In the genomic region with DNA sequence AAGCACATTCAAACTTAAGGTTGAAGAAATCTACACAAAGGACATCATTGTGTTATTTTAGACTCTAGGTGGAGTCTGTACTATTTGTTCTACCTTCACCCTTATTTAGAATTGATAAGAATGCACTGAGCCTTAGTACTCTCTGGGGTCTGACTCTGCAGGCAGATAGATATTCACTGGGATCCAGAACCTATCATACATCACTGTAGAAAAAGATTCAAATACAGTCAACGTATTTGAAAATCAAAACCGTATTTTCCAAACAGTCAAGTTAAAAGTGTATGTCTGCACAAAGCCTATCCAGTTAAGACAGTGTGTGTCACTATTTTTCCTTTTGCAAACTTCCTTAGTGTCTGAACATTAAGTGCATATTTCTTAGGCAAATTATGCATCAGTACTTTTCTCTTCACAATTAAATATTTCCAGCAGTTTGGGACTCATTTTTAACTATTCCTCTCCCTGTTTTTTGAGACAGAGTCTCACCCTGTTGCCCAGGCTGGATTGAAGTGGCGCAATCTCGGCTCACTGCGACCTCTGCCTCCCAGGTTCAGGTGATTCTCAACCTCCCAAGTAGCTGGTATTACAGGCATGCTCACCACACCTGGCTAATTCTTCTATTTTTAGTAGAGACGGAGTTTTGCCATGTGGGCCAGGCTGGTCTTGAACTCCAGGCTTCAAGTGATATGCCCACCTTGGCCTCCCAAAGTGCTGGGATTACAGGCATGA, we compare ENCODE assay signal across 18 cellular contexts. TPM values are rescaled to one million over a fixed set of nuclear protein-coding genes. Genes with fewer than 3 reads are reported as not detected.
"Had no signal": no experiment of that assay in that cellular context is flagged by ENCODE, and none has a peak within 500 bp of the region (broad histone marks: within the 10 kb centered on the region; RNA-seq: fewer than 3 reads in every experiment).

No MANE protein-coding gene starts in this region.

- H3K9me3 ChIP-seq: esophagus muscularis mucosa, thyroid gland, uterus had no signal

- ATAC-seq: effector memory CD8-positive, alpha-beta T cell had no signal

- H3K27me3 ChIP-seq: esophagus muscularis mucosa, thyroid gland, uterus had no signal

- H3K36me3 ChIP-seq: thyroid gland, uterus had no signal

- DNase-seq: activated B cell treated with CpG ODN at 0.5 μM for 24 hours; activated CD4-positive, alpha-beta T cell treated with anti-CD3 and anti-CD28 coated beads, Interleukin-2, amount 10 ng/mL, durations not matched to agents 24 days and 14 days; activated naive CD4-positive, alpha-beta T cell; cerebellar nuclear complex; effector memory CD8-positive, alpha-beta T cell; mesenchymal stem cell; stimulated activated CD4-positive, alpha-beta T cell treated with anti-CD3 and anti-CD28 coated beads, Interleukin-15, amount 100 ng/mL, for 24 hours; stimulated activated CD4-positive, alpha-beta T cell treated with anti-CD3 and anti-CD28 coated beads, Interleukin-4, amount 100 ng/mL, for 4 hours; thyroid gland; uterus had no signal

- H3K27ac ChIP-seq: esophagus muscularis mucosa, thyroid gland, uterus had no signal

- H3K27ac Mint-ChIP-seq: activated B cell treated with CpG ODN at 0.5 μM for 24 hours; activated CD4-positive, alpha-beta T cell treated with anti-CD3 and anti-CD28 coated beads, Interleukin-2, amount 10 ng/mL, durations not matched to agents 24 days and 14 days; activated T-helper 1 cell treated with anti-CD3 and anti-CD28 coated beads, Interleukin-12 subunit alpha, Interleukin-12 subunit beta, Interleukin-2, Interleukin-4 antibody, amounts not matched to agents 30 ng/mL and 10 ng/mL and 1 ng/mL, durations not matched to agents 14 hours and 24 hours and 36 hours; dendritic cell treated with granulocyte-macrophage colony-stimulating factor and Interleukin-4, amounts not matched to agents 40 ng/mL and 50 ng/mL, for 4 days; nephron had no signal

- H3K27me3 Mint-ChIP-seq: activated B cell treated with CpG ODN at 0.5 μM for 24 hours; activated CD4-positive, alpha-beta T cell treated with anti-CD3 and anti-CD28 coated beads, Interleukin-2, amount 10 ng/mL, durations not matched to agents 24 days and 14 days; dendritic cell treated with granulocyte-macrophage colony-stimulating factor and Interleukin-4, amounts not matched to agents 40 ng/mL and 50 ng/mL, for 4 days; effector memory CD8-positive, alpha-beta T cell had no signal

- H3K4me3 ChIP-seq: esophagus muscularis mucosa, thyroid gland, uterus had no signal

- H3K4me1 Mint-ChIP-seq: nephron had no signal

- H3K9me3 Mint-ChIP-seq: activated B cell treated with CpG ODN at 0.5 μM for 24 hours; effector memory CD8-positive, alpha-beta T cell; nephron had no signal

- H3K4me1 ChIP-seq: uterus had no signal

- H3K4me3 Mint-ChIP-seq: activated B cell treated with CpG ODN at 0.5 μM for 24 hours; activated CD4-positive, alpha-beta T cell treated with anti-CD3 and anti-CD28 coated beads, Interleukin-2, amount 10 ng/mL, durations not matched to agents 24 days and 14 days; activated T-helper 1 cell treated with anti-CD3 and anti-CD28 coated beads, Interleukin-12 subunit alpha, Interleukin-12 subunit beta, Interleukin-2, Interleukin-4 antibody, amounts not matched to agents 30 ng/mL and 10 ng/mL and 1 ng/mL, durations not matched to agents 14 hours and 24 hours and 36 hours; dendritic cell treated with granulocyte-macrophage colony-stimulating factor and Interleukin-4, amounts not matched to agents 40 ng/mL and 50 ng/mL, for 4 days; effector memory CD8-positive, alpha-beta T cell; nephron had no signal

RNA-seq across cellular contexts. Expression of a gene that starts 29.3 kb away (rescaled TPM):
- total RNA-seq: activated B cell treated with CpG ODN at 0.5 μM for 24 hours; activated CD4-positive, alpha-beta T cell treated with anti-CD3 and anti-CD28 coated beads, Interleukin-2, amount 10 ng/mL, durations not matched to agents 24 days and 14 days; activated T-helper 1 cell treated with anti-CD3 and anti-CD28 coated beads, Interleukin-12 subunit alpha, Interleukin-12 subunit beta, Interleukin-2, Interleukin-4 antibody, amounts not matched to agents 30 ng/mL and 10 ng/mL and 1 ng/mL, durations not matched to agents 14 hours and 24 hours and 36 hours; esophagus muscularis mucosa; fibroblast of villous mesenchyme; osteoblast; renal cortical epithelial cell; T-helper 1 cell treated with Interleukin-12 subunit alpha and Interleukin-12 subunit beta and Interleukin-4 antibody, amounts not matched to agents 30 ng/mL and 1 ng/mL, for 36 hours; thyroid gland; uterus had no signal
